15 cellular contexts compared by ENCODE assay signal in genomic region chr6:34602318-34603111, GRCh38. TPM values are rescaled to one million over a fixed set of nuclear protein-coding genes. Genes with fewer than 3 reads are reported as not detected.
A peak's percentile ranks its signal among the peaks of the same experiment; 100 is the strongest.
DNase-seq lines count a peak whose midpoint lies in the region; ATAC-seq, FAIRE-seq and TF ChIP-seq lines count a peak whose summit lies in the region.
"Had no signal": no experiment of that assay in that cellular context is flagged by ENCODE, and none has a peak within 500 bp of the region (broad histone marks: within the 10 kb centered on the region; RNA-seq: fewer than 3 reads in every experiment).

No MANE protein-coding gene starts in this region.

- DNase-seq in HT-29 (ENCODE audit: low spot score), result peak; percentile 44
- peak; percentile 49 for DNase-seq in NCI-H510A (lab: John Stamatoyannopoulos, UW)
- no peak for DNase-seq in H1 (ENCODE audit: low read depth in 1 of 2, low spot score in 2 of 2)
- DNase-seq in renal cortical epithelial cell (ENCODE audit: low read depth), result peak; percentile 79
- DNase-seq in HAP-1 (ENCODE audit: low spot score in 2 of 2), result no peak
- DNase-seq in D721Med (ENCODE audit: insufficient read length, low spot score), result no peak
- DNase-seq in OCI-M1 (lab: John Stamatoyannopoulos, UW), result no peak
- DNase-seq: activated CD4-positive, alpha-beta T cell treated with anti-CD3 and anti-CD28 coated beads, Interleukin-2, amount 50 U/mL, for 1 hour; GF-D8; RPMI8226 had no signal

- H3K4ac ChIP-seq in H1 (replicated peaks; ENCODE audit: insufficient read length, low read depth, low read length), result no peak overlapping the region

- no peak overlapping the region; the same call in 1 of the 2 replicates for H3K18ac ChIP-seq in H1 (ENCODE audit: extremely low read depth, low read length)

- H3K27me3 ChIP-seq in H1 (replicated peaks in 1 of 4; ENCODE audit: control insufficient read depth in 3 of 4, extremely low read depth in 1 of 4, insufficient read depth in 3 of 4, low read length in 3 of 4), result no peaks in the 10 kb centered on the region
- H3K27me3 ChIP-seq in HAP-1 (ENCODE audit: low read depth), result no peaks in the 10 kb centered on the region

- no peak for ATAC-seq in HG02571 (IDR thresholded peaks at IDR 0.05; ENCODE audit: unreplicated experiment)
- ATAC-seq: stimulated activated effector memory CD8-positive, alpha-beta T cell treated with anti-CD3 and anti-CD28 coated beads, Interleukin-12 subunit alpha, Interleukin-12 subunit beta, amount 100 ng/mL, for 72 hours had no signal

- H3K36me3 ChIP-seq in H1 (ENCODE audit: control insufficient read depth in 2 of 4, insufficient read depth in 4 of 4, low read length in 3 of 4) (peaks cover 0 to 3% (median under 1%) of the 10 kb centered on the region in 4 experiments; a peak in 2 of 8 replicates), HAP-1 (replicated peaks) (peaks cover 21% of the 10 kb centered on the region; the same call in 1 of the 2 replicates)

- H3K79me2 ChIP-seq in H1 (ENCODE audit: control insufficient read depth in 1 of 2, insufficient read depth in 2 of 2, low read length in 2 of 2), result peaks cover 0 to 40% of the 10 kb centered on the region in 2 experiments; a peak in 2 of 4 replicates

- no peak overlapping the region for H2BK120ac ChIP-seq in H1 (replicated peaks; ENCODE audit: low read depth, low read length)

- POLR2A ChIA-PET in H1 (lab: Charles Lee; ENCODE audit: partially characterized antibody), result interaction anchor here (0.7 to 1.9 kb wide), 6 partner anchors 9 to 153 kb away, joined by 3 to 7 read pairs (median 4); no protein-coding TSS in a partner anchor

- TF ChIP-seq RAD21 in H1 (IDR thresholded peaks at IDR 0.05 in 1 of 2, conservative IDR thresholded peaks at IDR 0.05 in 1 of 2; ENCODE audit: low read depth in 2 of 2, low read length in 2 of 2), result no peak

- H4K8ac ChIP-seq in H1 (ENCODE audit: extremely low read depth, insufficient read depth, low read length), result no peak overlapping the region

- peak overlapping the region; percentile 5; the same call in 1 of the 2 replicates for H2BK15ac ChIP-seq in H1 (ENCODE audit: low read length)

- peaks cover 0 to 9% of the 10 kb centered on the region in 2 experiments for H4K20me1 ChIP-seq in H1 (replicated peaks in 1 of 2; ENCODE audit: control insufficient read depth in 1 of 2, insufficient read depth in 2 of 2, low read length in 2 of 2)

- no peak overlapping the region for H2BK12ac ChIP-seq in H1 (ENCODE audit: low read depth, low read length)

- H2BK20ac ChIP-seq in H1 (ENCODE audit: low read length), result no peak overlapping the region

- no peak for TF ChIP-seq EP300 in H1 (IDR thresholded peaks at IDR 0.05; ENCODE audit: borderline replicate concordance in 1 of 2, low read depth in 2 of 2, low read length in 2 of 2)

- 82% methylated on average over 10 of the region's 10 CpGs; no CpG with 5 or more reads in 1 of the 2 experiments for WGBS in H1 (ENCODE audit: extremely low coverage in 1 of 2, insufficient coverage in 1 of 2, insufficient read length in 1 of 2, insufficient replicate concordance in 2 of 2, low coverage in 1 of 2, low lambda C conversion rate in 2 of 2, missing lambda C conversion rate in 1 of 2), 2 experiments

- no peak for TF ChIP-seq POLR2A in H1 (IDR thresholded peaks at IDR 0.05; ENCODE audit: control extremely low read depth in 1 of 2, low read depth in 2 of 2, low read length in 2 of 2)

- no peak overlapping the region for H3K56ac ChIP-seq in H1 (replicated peaks; ENCODE audit: insufficient read length, low read depth, low read length)

- H2BK5ac ChIP-seq in H1 (ENCODE audit: low read depth, low read length), result no peak overlapping the region

- no peak overlapping the region; the same call in 1 of the 2 replicates for H2AK5ac ChIP-seq in H1 (ENCODE audit: low read depth, low read length)

- H3K27ac ChIP-seq in H1 (ENCODE audit: low read depth, low read length), result no peak overlapping the region
- H3K27ac ChIP-seq: KMS-11 had no signal

- peak overlapping the region in 1 of 2 experiments; percentile 34; a peak in 1 of 4 replicates for H3K4me2 ChIP-seq in H1 (ENCODE audit: insufficient read depth in 1 of 2, low read depth in 2 of 2, low read length in 2 of 2)
- H3K4me2 ChIP-seq: KMS-11, smooth muscle cell had no signal

- H3K23me2 ChIP-seq in H1 (ENCODE audit: low read depth, low read length), result no peaks in the 10 kb centered on the region

- no peak overlapping the region for H3K14ac ChIP-seq in H1 (ENCODE audit: insufficient read length)

- no peak overlapping the region for H4K5ac ChIP-seq in H1 (ENCODE audit: insufficient read length, low read depth, low read length)

- no peak overlapping the region for H3K23ac ChIP-seq in H1 (ENCODE audit: insufficient read length)

- in situ Hi-C loops in HAP-1 (cut with MboI; ENCODE audit: low sequenced_read_pairs), result loop anchor here (10.0 kb wide), 2 partner anchors 358 to 438 kb away; partner anchors contain the start of gene SMIM29

- no peak overlapping the region for H4K91ac ChIP-seq in H1 (replicated peaks; ENCODE audit: insufficient read length, low read length)

- H2AFZ ChIP-seq in H1 (ENCODE audit: low read length), result no peak overlapping the region

- H3K4me1 ChIP-seq in H1 (replicated peaks in 1 of 4; ENCODE audit: control insufficient read depth in 3 of 4, insufficient read depth in 4 of 4, low read length in 3 of 4) (peaks cover 2 to 19% (median 7%) of the 10 kb centered on the region in 4 experiments; a peak in 5 of 7 replicates), HAP-1 (peaks cover 4% of the 10 kb centered on the region; the same call in 1 of the 2 replicates)

- H3K4me3 ChIP-seq in H1 (ENCODE audit: extremely low read depth in 1 of 4, insufficient read depth in 2 of 4, low read depth in 3 of 4, low read length in 4 of 4) (no peak overlapping the region), HAP-1 (no peak overlapping the region)
- H3K4me3 ChIP-seq: smooth muscle cell had no signal

- CTCF ChIA-PET in H1 (lab: Charles Lee; ENCODE audit: partially characterized antibody), result interaction anchor here (0.6 to 3.5 kb wide), 8 partner anchors 9 to 353 kb away, joined by 3 to 10 read pairs (median 5); no protein-coding TSS in a partner anchor

- H3K79me1 ChIP-seq in H1 (ENCODE audit: low read depth, low read length), result no peaks in the 10 kb centered on the region

- H3K9me3 ChIP-seq in H1 (ENCODE audit: insufficient read depth in 2 of 2, low read depth in 1 of 2, low read length in 1 of 2) (no peaks in the 10 kb centered on the region), HAP-1 (no peaks in the 10 kb centered on the region)

- peak overlapping the region in 1 of 4 experiments; percentile 18; a peak in 1 of 7 replicates for H3K9ac ChIP-seq in H1 (replicated peaks in 1 of 4; ENCODE audit: extremely low read depth in 1 of 4, low read depth in 3 of 4, low read length in 3 of 4)
- H3K9ac ChIP-seq: KMS-11 had no signal

- TF ChIP-seq CTCF in H1 (IDR thresholded peaks at IDR 0.05; ENCODE audit: control extremely low read depth in 1 of 3, insufficient read depth in 1 of 3, low read depth in 1 of 3, low read length in 3 of 3) (no peak), D721Med (IDR thresholded peaks at IDR 0.05; ENCODE audit: insufficient read depth, missing control alignments) (no peak)

- no peak for FAIRE-seq in H1 (lab: Jason Lieb, UNC)
- no peak for FAIRE-seq in D721Med (lab: Jason Lieb, UNC)

TF ChIP-seq in H1, 55 proteins besides CTCF, POLR2A, EP300 and RAD21:
- TF ChIP-seq JUND (IDR thresholded peaks at IDR 0.05; ENCODE audit: low read length) (no peak), HDAC2 (IDR thresholded peaks at IDR 0.05; ENCODE audit: borderline replicate concordance in 1 of 2, low read depth in 2 of 2, low read length in 2 of 2) (no peak), BCL11A (IDR thresholded peaks at IDR 0.05; ENCODE audit: low read depth in 2 of 2, low read length in 2 of 2) (no peak), RXRA (IDR thresholded peaks at IDR 0.05; ENCODE audit: insufficient read depth, low read depth, low read length) (no peak), ATF3 (IDR thresholded peaks at IDR 0.05; ENCODE audit: insufficient read depth, low read depth, low read length) (no peak)

RNA-seq across cellular contexts. Expression of gene SPDEF, which starts 46.4 kb away (rescaled TPM):
- total RNA-seq in HT-29 (2014; rRNA removed; shearing (Covaris generic)), result 55.1 and 59.6 TPM in 2 replicates
- 0.15 TPM in 1 of 2 replicates, not detected in the other for total RNA-seq in H1 (2021; fragmentation: NEBNext Ultra II Directional; extraction: Animal tissue kit (Norgen Biotek cat#: 25700))
- 0.30 TPM in 2 replicates for polyA plus RNA-seq in H1 (2011; rRNA removed)
- polyA plus RNA-seq in H1 (2011; cell fraction: cytosol; rRNA removed), result 0.45 TPM
- 0.87 TPM for polyA plus RNA-seq in H1 (2011; cell fraction: nucleus; rRNA removed)
- polyA plus RNA-seq in H1 (2012, experiment 1 of 2), result 0.15 to 0.36 TPM (median 0.19 TPM) in 3 of 4 replicates, not detected in the other
- polyA plus RNA-seq in H1 (2012, experiment 2 of 2), result not detected
- 0.06 TPM for polyA plus RNA-seq in H1 (2013, experiment 1 of 2)
- 0.06 TPM for polyA plus RNA-seq in H1 (2013, experiment 2 of 2)
- not detected in 2 replicates for polyA minus RNA-seq in H1 (2011; rRNA and poly(A)+ RNA removed)
- polyA minus RNA-seq in H1 (2011; cell fraction: cytosol; rRNA and poly(A)+ RNA removed), result not detected
- polyA minus RNA-seq in H1 (2011; cell fraction: nucleus; rRNA and poly(A)+ RNA removed), result 0.40 TPM
- total RNA-seq in renal cortical epithelial cell, result not detected in 2 replicates
- total RNA-seq: lung microvascular endothelial cell, smooth muscle cell had no signal

Comparison
In these comparisons a context has a peak if more than half of its experiments do, and no peak if none do; other contexts are left out.
1. DNase-seq: peak in HT-29 (single experiment), NCI-H510A (single experiment) and renal cortical epithelial cell (single experiment); none in H1 (0 of 2), HAP-1 (0 of 2), D721Med (single experiment) and OCI-M1 (single experiment).
2. RNA of gene SPDEF, which starts 46.4 kb away (total RNA-seq): 55.1 to 59.6 TPM in HT-29; 0.15 TPM in H1 and not detected in renal cortical epithelial cell; every median in the first group is over 10 times any median in the second.